ENCODE assay signal across 1 cellular context in genomic region chr4:1776521-1777161, GRCh38.
TF ChIP-seq lines count a peak whose summit lies in the region.

No MANE protein-coding gene starts in this region.

TF ChIP-seq in HepG2, 621 proteins besides CTCF, POLR2A, EP300 and RAD21 (continued from another document and continues in another):
- TF ChIP-seq BRF2 (CRISPR knock-in tag; IDR thresholded peaks at IDR 0.05) (no peak), GRHL1 (CRISPR knock-in tag; conservative IDR thresholded peaks at IDR 0.05) (no peak), ZNF609 (CRISPR knock-in tag; IDR thresholded peaks at IDR 0.05; ENCODE audit: borderline replicate concordance) (no peak; the same call in 1 of the 2 replicates), NFIB (CRISPR knock-in tag; IDR thresholded peaks at IDR 0.05; ENCODE audit: borderline replicate concordance) (0 out of 2 replicates have a peak, but pooled peaks have one; percentile 17), PBX3 (CRISPR knock-in tag; IDR thresholded peaks at IDR 0.05; ENCODE audit: borderline replicate concordance) (no peak), RBFOX2 (IDR thresholded peaks at IDR 0.05; ENCODE audit: low read depth, low read length) (peak; percentile 82), SUZ12 (IDR thresholded peaks at IDR 0.05; ENCODE audit: low read depth, low read length) (no peak), HMGA1 (CRISPR knock-in tag; conservative IDR thresholded peaks at IDR 0.05) (no peak), ZNF687 (CRISPR knock-in tag; IDR thresholded peaks at IDR 0.05) (peak; percentile 89), NFYB (CRISPR knock-in tag; IDR thresholded peaks at IDR 0.05) (no peak), THYN1 (CRISPR knock-in tag; IDR thresholded peaks at IDR 0.05; ENCODE audit: borderline replicate concordance, low read depth) (no peak), ZNF138 (CRISPR knock-in tag; IDR thresholded peaks at IDR 0.05; ENCODE audit: low read depth) (no peak), ZFP41 (CRISPR knock-in tag; IDR thresholded peaks at IDR 0.05; ENCODE audit: borderline replicate concordance) (no peak), GMEB2 (CRISPR knock-in tag; IDR thresholded peaks at IDR 0.05; ENCODE audit: low read depth) (no peak), ZNF20 (CRISPR knock-in tag; IDR thresholded peaks at IDR 0.05) (no peak), E2F1 (CRISPR knock-in tag; IDR thresholded peaks at IDR 0.05) (no peak), PBX2 (CRISPR knock-in tag; IDR thresholded peaks at IDR 0.05) (no peak), RFX1 (IDR thresholded peaks at IDR 0.05) (no peak), RBM39 (IDR thresholded peaks at IDR 0.05; ENCODE audit: low read depth, low read length, poor library complexity, severe bottlenecking) (no peak), REST (IDR thresholded peaks at IDR 0.05; ENCODE audit: borderline replicate concordance in 1 of 2, low read depth in 1 of 2, low read length in 2 of 2) (no peak), XBP1 (CRISPR knock-in tag; IDR thresholded peaks at IDR 0.05) (no peak), CBX1 (IDR thresholded peaks at IDR 0.05; ENCODE audit: low read depth) (no peak), NFATC3 (CRISPR knock-in tag; IDR thresholded peaks at IDR 0.05) (no peak), JUND (CRISPR knock-in tag; IDR thresholded peaks at IDR 0.05) (no peak), TFDP2 (CRISPR knock-in tag; IDR thresholded peaks at IDR 0.05) (peak; percentile 60), ATF2 (CRISPR knock-in tag; IDR thresholded peaks at IDR 0.05) (0 out of 2 replicates have a peak, but pooled peaks have one; percentile 38), NFKB2 (CRISPR knock-in tag; IDR thresholded peaks at IDR 0.05; ENCODE audit: borderline replicate concordance) (peak; percentile 34; the same call in 1 of the 2 replicates), RXRB (CRISPR knock-in tag; IDR thresholded peaks at IDR 0.05; ENCODE audit: borderline replicate concordance) (peak; percentile 87; the same call in 1 of the 2 replicates)
